8 cellular contexts compared by ENCODE assay signal in genomic region chr18:3593904-3594759, GRCh38.
A peak's percentile ranks its signal among the peaks of the same experiment; 100 is the strongest.
DNase-seq lines count a peak whose midpoint lies in the region; ATAC-seq and TF ChIP-seq lines count a peak whose summit lies in the region.

No MANE protein-coding gene starts in this region.

- H3K4me2 ChIP-seq in Karpas-422 (ENCODE audit: low read depth, low read length, poor library complexity, severe bottlenecking), result peak overlapping the region; percentile 89

- DNase-seq in ELF-1 (ENCODE audit: low read depth, low spot score), result peak; percentile 96
- DNase-seq in Karpas-422, result peak; percentile 95
- peak; percentile 81 to 97 (median 92) for DNase-seq in Peyer's patch
- DNase-seq in activated T-helper 1 cell treated with anti-CD3 and anti-CD28 coated beads, Interleukin-2, amount 50 U/mL, for 16 hours (ENCODE audit: low read depth in 1 of 2, low spot score in 1 of 2), result peak; percentile 75 to 80
- peak; percentile 99 for DNase-seq in fibroblast of mammary gland (ENCODE audit: low read depth)
- DNase-seq in natural killer cell treated with Interleukin-12 subunit alpha and Interleukin-12 subunit beta and Interleukin-15 and Interleukin-18, amount 100 ng/mL, for 72 hours (ENCODE audit: low spot score), result peak; percentile 87
- DNase-seq in stimulated activated naive CD4-positive, alpha-beta T cell treated with Interleukin-2 at 50 U/mL for 16 hours (lab: John Stamatoyannopoulos, UW), result peak; percentile 87

- H3K9me2 ChIP-seq in Karpas-422 (replicated peaks; ENCODE audit: insufficient read depth, low read length), result no peaks in the 10 kb centered on the region

- H3K9me3 Mint-ChIP-seq in natural killer cell treated with Interleukin-12 subunit alpha and Interleukin-12 subunit beta and Interleukin-15 and Interleukin-18, amount 100 ng/mL, for 72 hours, result no peaks in the 10 kb centered on the region

- peak; percentile 10 to 51 for TF ChIP-seq POLR2A in Peyer's patch (IDR thresholded peaks at IDR 0.05)

- peak overlapping the region; percentile 94 to 95 for H3K27ac Mint-ChIP-seq in natural killer cell treated with Interleukin-12 subunit alpha and Interleukin-12 subunit beta and Interleukin-15 and Interleukin-18, amount 100 ng/mL, for 72 hours

- H3K36me3 ChIP-seq in Karpas-422 (ENCODE audit: insufficient read depth, low read length) (no peaks in the 10 kb centered on the region), Peyer's patch (no peaks in the 10 kb centered on the region)

- peak overlapping the region; percentile 82 for H3K4me3 Mint-ChIP-seq in natural killer cell treated with Interleukin-12 subunit alpha and Interleukin-12 subunit beta and Interleukin-15 and Interleukin-18, amount 100 ng/mL, for 72 hours

- H3K27me3 Mint-ChIP-seq in natural killer cell treated with Interleukin-12 subunit alpha and Interleukin-12 subunit beta and Interleukin-15 and Interleukin-18, amount 100 ng/mL, for 72 hours, result no peaks in the 10 kb centered on the region

- H3K9ac ChIP-seq in Karpas-422 (ENCODE audit: low read length), result peak overlapping the region; percentile 79

- no peaks in the 10 kb centered on the region for H4K20me1 ChIP-seq in Karpas-422 (ENCODE audit: insufficient read depth, low read depth, low read length)

- H3K27ac ChIP-seq in Karpas-422 (ENCODE audit: low read length), result peak overlapping the region; percentile 98
- peak overlapping the region; percentile 95 to 99 (median 96) for H3K27ac ChIP-seq in Peyer's patch

- peaks cover 7% of the 10 kb centered on the region; the same call in 1 of the 2 replicates for H3K79me2 ChIP-seq in Karpas-422 (ENCODE audit: low read length)

- H3K9me3 ChIP-seq in Karpas-422 (ENCODE audit: low read length) (no peaks in the 10 kb centered on the region), Peyer's patch (no peaks in the 10 kb centered on the region)

- H3K4me1 ChIP-seq in Karpas-422 (ENCODE audit: low read length) (peaks cover 64% of the 10 kb centered on the region), Peyer's patch (peaks cover 12 to 41% (median 29%) of the 10 kb centered on the region in 4 donors)

- H3K27me3 ChIP-seq in Karpas-422 (ENCODE audit: low read length), result no peaks in the 10 kb centered on the region
- H3K27me3 ChIP-seq in Peyer's patch, result no peaks in the 10 kb centered on the region

- H3K4me3 ChIP-seq in Karpas-422 (ENCODE audit: low read length) (peak overlapping the region; percentile 74), Peyer's patch (peak overlapping the region; percentile 41 to 66 (median 50)), fibroblast of mammary gland (ENCODE audit: control insufficient read depth, low read depth, low read length) (peak overlapping the region; percentile 78)

- peak; percentile 57 for ATAC-seq in GM21825 (IDR thresholded peaks at IDR 0.05; ENCODE audit: unreplicated experiment)
- peak; percentile 82 to 92 for ATAC-seq in natural killer cell treated with Interleukin-12 subunit alpha and Interleukin-12 subunit beta and Interleukin-15 and Interleukin-18, amount 100 ng/mL, for 72 hours

- peak overlapping the region; percentile 81 for H2AFZ ChIP-seq in Karpas-422 (ENCODE audit: low read length)

- TF ChIP-seq CTCF in Peyer's patch (IDR thresholded peaks at IDR 0.05) (peak; percentile 87 to 95 (median 93)), fibroblast of mammary gland (conservative IDR thresholded peaks at IDR 0.05; ENCODE audit: control insufficient read depth, insufficient read depth, low read depth, low read length) (peak; percentile 94)

- H3K4me1 Mint-ChIP-seq in natural killer cell treated with Interleukin-12 subunit alpha and Interleukin-12 subunit beta and Interleukin-15 and Interleukin-18, amount 100 ng/mL, for 72 hours (ENCODE audit: low read depth in 2 of 2), result peaks cover 49 to 54% of the 10 kb centered on the region in 2 donors

- no peaks in the 10 kb centered on the region for H3K36me3 Mint-ChIP-seq in natural killer cell treated with Interleukin-12 subunit alpha and Interleukin-12 subunit beta and Interleukin-15 and Interleukin-18, amount 100 ng/mL, for 72 hours

Comparison
In these comparisons a context has a peak if more than half of its experiments do, and no peak if none do; other contexts are left out.
1. Peak in every context shown above with its lines: DNase-seq, ATAC-seq, H3K4me3 ChIP-seq and H3K27ac ChIP-seq.